ENCODE assay signal across 19 cellular contexts in genomic region chr11:44598831-44599230, GRCh38. TPM values are rescaled to one million over a fixed set of nuclear protein-coding genes. Genes with fewer than 3 reads are reported as not detected.
A peak's percentile ranks its signal among the peaks of the same experiment; 100 is the strongest.
DNase-seq lines count a peak whose midpoint lies in the region; ATAC-seq lines count a peak whose summit lies in the region.
"Had no signal": no experiment of that assay in that cellular context is flagged by ENCODE, and none has a peak within 500 bp of the region (broad histone marks: within the 10 kb centered on the region; RNA-seq: fewer than 3 reads in every experiment).

No MANE protein-coding gene starts in this region.

- no peak overlapping the region for H2BK5ac ChIP-seq in mesenchymal stem cell (ENCODE audit: low read depth, low read length, poor library complexity, severe bottlenecking)

- no peak overlapping the region for H4K91ac ChIP-seq in mesenchymal stem cell (ENCODE audit: low read length)

- H3K14ac ChIP-seq in mesenchymal stem cell (ENCODE audit: low read length in 2 of 2), result no peak overlapping the region

- H3K9me3 ChIP-seq in SJCRH30 (replicated peaks) (no peaks in the 10 kb centered on the region), mesenchymal stem cell (ENCODE audit: control insufficient read depth, low read length) (no peaks in the 10 kb centered on the region)
- H3K9me3 ChIP-seq: heart right ventricle, testis, uterus had no signal

- H3K27ac ChIP-seq in SJCRH30, result peak overlapping the region; percentile 22
- no peak overlapping the region for H3K27ac ChIP-seq in mesenchymal stem cell (ENCODE audit: low read length, poor library complexity, severe bottlenecking)
- H3K27ac ChIP-seq: testis, uterus had no signal

- no peak overlapping the region for H3K18ac ChIP-seq in mesenchymal stem cell (ENCODE audit: low read depth in 1 of 2, low read length in 2 of 2)

- no peak overlapping the region for H2AFZ ChIP-seq in mesenchymal stem cell (ENCODE audit: low read depth, low read length)

- peaks cover 26% of the 10 kb centered on the region for H3K36me3 Mint-ChIP-seq in activated naive CD4-positive, alpha-beta T cell treated with anti-CD3 and anti-CD28 coated beads, Interleukin-2, amount 10 ng/mL, durations not matched to agents 7 days and 5 days
- peaks cover 19 to 36% of the 10 kb centered on the region in 2 donors for H3K36me3 Mint-ChIP-seq in activated naive CD4-positive, alpha-beta T cell treated with anti-CD3 and anti-CD28 coated beads, Interleukin-2, amount 50 U/mL, for 72 hours
- H3K36me3 Mint-ChIP-seq in activated naive CD8-positive, alpha-beta T cell treated with anti-CD3 and anti-CD28 coated beads, Interleukin-2, amount 50 U/mL, for 24 hours (ENCODE audit: low read depth), result peaks cover 62% of the 10 kb centered on the region
- peaks cover 42 to 76% of the 10 kb centered on the region in 2 donors for H3K36me3 Mint-ChIP-seq in stimulated activated naive B cell treated with anti-CD40 and anti-IgM and Interleukin-4, amounts not matched to agents 10 μg/mL and 1 μg/mL and 100 μg/mL, for 72 hours

- WGBS in mesenchymal stem cell, result no CpG with 5 or more reads among the region's 1 CpG

- CTCF ChIA-PET in activated naive CD4-positive, alpha-beta T cell treated with anti-CD3 and anti-CD28 coated beads, Interleukin-2, amount 10 ng/mL, durations not matched to agents 7 days and 5 days (lab: Charles Lee), result interaction anchor here (1.2 to 4.2 kb wide), 3 partner anchors 11 to 17 kb away, joined by 3 to 26 read pairs (median 4); no protein-coding TSS in a partner anchor

- no peak overlapping the region for H3K4me3 ChIP-seq in SJCRH30
- no peak overlapping the region for H3K4me3 ChIP-seq in mesenchymal stem cell (ENCODE audit: insufficient read depth in 1 of 2, low read depth in 1 of 2, low read length in 2 of 2)
- H3K4me3 ChIP-seq: heart right ventricle, skin epidermis, testis, uterus had no signal

- H3K4me2 ChIP-seq in mesenchymal stem cell (ENCODE audit: low read length, poor library complexity, severe bottlenecking), result no peak overlapping the region

- H2BK120ac ChIP-seq in mesenchymal stem cell (ENCODE audit: low read depth, low read length), result no peak overlapping the region

- no peaks in the 10 kb centered on the region for H3K27me3 Mint-ChIP-seq in activated naive CD4-positive, alpha-beta T cell treated with anti-CD3 and anti-CD28 coated beads, Interleukin-2, amount 10 ng/mL, durations not matched to agents 7 days and 5 days
- no peaks in the 10 kb centered on the region for H3K27me3 Mint-ChIP-seq in activated naive CD8-positive, alpha-beta T cell treated with anti-CD3 and anti-CD28 coated beads, Interleukin-2, amount 50 U/mL, for 24 hours
- H3K27me3 Mint-ChIP-seq in stimulated activated naive B cell treated with anti-CD40 and anti-IgM and Interleukin-4, amounts not matched to agents 10 μg/mL and 1 μg/mL and 100 μg/mL, for 72 hours, result no peaks in the 10 kb centered on the region

- H3K27me3 ChIP-seq in SJCRH30, result no peaks in the 10 kb centered on the region
- no peaks in the 10 kb centered on the region for H3K27me3 ChIP-seq in mesenchymal stem cell (ENCODE audit: control insufficient read depth in 1 of 2, insufficient read depth in 1 of 2, low read length in 2 of 2)
- H3K27me3 ChIP-seq: heart right ventricle, testis, uterus had no signal

- ATAC-seq in activated naive CD4-positive, alpha-beta T cell treated with anti-CD3 and anti-CD28 coated beads, Interleukin-2, amount 50 U/mL, for 72 hours, result no peak
- no peak for ATAC-seq in activated naive CD8-positive, alpha-beta T cell treated with anti-CD3 and anti-CD28 coated beads, Interleukin-2, amount 50 U/mL, for 24 hours
- ATAC-seq in stimulated activated naive B cell treated with anti-CD40 and anti-IgM and Interleukin-4, amounts not matched to agents 10 μg/mL and 1 μg/mL and 100 μg/mL, for 72 hours (replicated peaks), result no peak
- ATAC-seq in GM21515 (IDR thresholded peaks at IDR 0.05; ENCODE audit: unreplicated experiment) (no peak), HG02610 (IDR thresholded peaks at IDR 0.05; ENCODE audit: unreplicated experiment) (no peak)
- ATAC-seq: heart right ventricle, left colon, SK-N-SH treated with all-trans-retinoic acid at 6 μM for 48 hours had no signal

- peak overlapping the region in 1 of 2 experiments; percentile 13 for H3K4ac ChIP-seq in mesenchymal stem cell (ENCODE audit: low read depth in 1 of 2, low read length in 2 of 2)

- H3K23ac ChIP-seq in mesenchymal stem cell (ENCODE audit: low read length in 2 of 2), result peak overlapping the region in 1 of 2 experiments; percentile 28

- no peak overlapping the region for H2BK15ac ChIP-seq in mesenchymal stem cell (ENCODE audit: low read depth, poor library complexity, severe bottlenecking)

- H3K9me3 Mint-ChIP-seq in activated naive CD4-positive, alpha-beta T cell treated with anti-CD3 and anti-CD28 coated beads, Interleukin-2, amount 10 ng/mL, durations not matched to agents 7 days and 5 days, result no peaks in the 10 kb centered on the region
- no peaks in the 10 kb centered on the region for H3K9me3 Mint-ChIP-seq in activated naive CD4-positive, alpha-beta T cell treated with anti-CD3 and anti-CD28 coated beads, Interleukin-2, amount 50 U/mL, for 72 hours
- H3K9me3 Mint-ChIP-seq in activated naive CD8-positive, alpha-beta T cell treated with anti-CD3 and anti-CD28 coated beads, Interleukin-2, amount 50 U/mL, for 24 hours, result no peaks in the 10 kb centered on the region
- H3K9me3 Mint-ChIP-seq in stimulated activated naive B cell treated with anti-CD40 and anti-IgM and Interleukin-4, amounts not matched to agents 10 μg/mL and 1 μg/mL and 100 μg/mL, for 72 hours, result no peaks in the 10 kb centered on the region

- peak overlapping the region in 1 of 2 experiments; percentile 30 for H2BK12ac ChIP-seq in mesenchymal stem cell (ENCODE audit: low read length in 2 of 2)

- H3K79me1 ChIP-seq in mesenchymal stem cell (replicated peaks; ENCODE audit: low read length, poor library complexity, severe bottlenecking), result peaks cover 64% of the 10 kb centered on the region

- H3K4me3 Mint-ChIP-seq in activated naive CD4-positive, alpha-beta T cell treated with anti-CD3 and anti-CD28 coated beads, Interleukin-2, amount 10 ng/mL, durations not matched to agents 7 days and 5 days, result no peak overlapping the region
- no peak overlapping the region for H3K4me3 Mint-ChIP-seq in activated naive CD8-positive, alpha-beta T cell treated with anti-CD3 and anti-CD28 coated beads, Interleukin-2, amount 50 U/mL, for 24 hours
- no peak overlapping the region for H3K4me3 Mint-ChIP-seq in stimulated activated naive B cell treated with anti-CD40 and anti-IgM and Interleukin-4, amounts not matched to agents 10 μg/mL and 1 μg/mL and 100 μg/mL, for 72 hours

- no peak overlapping the region for H4K8ac ChIP-seq in mesenchymal stem cell (ENCODE audit: low read length)

- H3K4me1 ChIP-seq in SJCRH30 (peaks cover 86% of the 10 kb centered on the region), mesenchymal stem cell (ENCODE audit: control insufficient read depth, insufficient read depth, low read depth, low read length) (peaks cover 40% of the 10 kb centered on the region)

- DNase-seq in activated naive CD4-positive, alpha-beta T cell treated with anti-CD3 and anti-CD28 coated beads, Interleukin-2, amount 10 ng/mL, durations not matched to agents 7 days and 5 days, result no peak
- no peak for DNase-seq in activated naive CD4-positive, alpha-beta T cell treated with anti-CD3 and anti-CD28 coated beads, Interleukin-2, amount 50 U/mL, for 72 hours (ENCODE audit: low spot score in 2 of 2)
- DNase-seq in SJCRH30 (no peak), mesenchymal stem cell (no peak)
- DNase-seq in activated naive CD8-positive, alpha-beta T cell treated with anti-CD3 and anti-CD28 coated beads, Interleukin-2, amount 50 U/mL, for 24 hours, result no peak
- no peak for DNase-seq in stimulated activated naive B cell treated with anti-CD40 and anti-IgM and Interleukin-4, amounts not matched to agents 10 μg/mL and 1 μg/mL and 100 μg/mL, for 72 hours
- DNase-seq: ACHN; erythroblast; left colon; NCI-H1092; NCI-H1930; stimulated activated CD4-positive, alpha-beta T cell treated with anti-CD3 and anti-CD28 coated beads, Interleukin-2, amount 100 ng/mL, for 24 hours; uterus had no signal

- peaks cover 20% of the 10 kb centered on the region; the same call in 1 of the 2 replicates for H3K36me3 ChIP-seq in SJCRH30
- H3K36me3 ChIP-seq in mesenchymal stem cell (ENCODE audit: control insufficient read depth in 1 of 2, insufficient read depth in 2 of 2, low read depth in 1 of 2, low read length in 2 of 2), result peaks cover 0 to 82% of the 10 kb centered on the region in 2 experiments
- H3K36me3 ChIP-seq: uterus had no signal

- peaks cover 63% of the 10 kb centered on the region for H3K4me1 Mint-ChIP-seq in activated naive CD4-positive, alpha-beta T cell treated with anti-CD3 and anti-CD28 coated beads, Interleukin-2, amount 10 ng/mL, durations not matched to agents 7 days and 5 days
- peaks cover 99% of the 10 kb centered on the region for H3K4me1 Mint-ChIP-seq in activated naive CD8-positive, alpha-beta T cell treated with anti-CD3 and anti-CD28 coated beads, Interleukin-2, amount 50 U/mL, for 24 hours
- peaks cover 84 to 100% of the 10 kb centered on the region in 2 donors for H3K4me1 Mint-ChIP-seq in stimulated activated naive B cell treated with anti-CD40 and anti-IgM and Interleukin-4, amounts not matched to agents 10 μg/mL and 1 μg/mL and 100 μg/mL, for 72 hours

- H3K27ac Mint-ChIP-seq in activated naive CD4-positive, alpha-beta T cell treated with anti-CD3 and anti-CD28 coated beads, Interleukin-2, amount 10 ng/mL, durations not matched to agents 7 days and 5 days, result peak overlapping the region; percentile 68
- peak overlapping the region in 1 of 2 donors; percentile 50 for H3K27ac Mint-ChIP-seq in activated naive CD4-positive, alpha-beta T cell treated with anti-CD3 and anti-CD28 coated beads, Interleukin-2, amount 50 U/mL, for 72 hours
- peak overlapping the region; percentile 82 for H3K27ac Mint-ChIP-seq in activated naive CD8-positive, alpha-beta T cell treated with anti-CD3 and anti-CD28 coated beads, Interleukin-2, amount 50 U/mL, for 24 hours
- peak overlapping the region; percentile 67 for H3K27ac Mint-ChIP-seq in stimulated activated naive B cell treated with anti-CD40 and anti-IgM and Interleukin-4, amounts not matched to agents 10 μg/mL and 1 μg/mL and 100 μg/mL, for 72 hours

- H3K9ac ChIP-seq in mesenchymal stem cell (ENCODE audit: low read length), result no peak overlapping the region

- H2AK5ac ChIP-seq in mesenchymal stem cell (ENCODE audit: low read length, severe bottlenecking), result no peak overlapping the region

RNA-seq across cellular contexts. Expression of gene CD82, which starts 33.4 kb away (rescaled TPM):
- 100 to 1,000 TPM; 270 to 324 TPM for total RNA-seq in activated naive CD4-positive, alpha-beta T cell treated with anti-CD3 and anti-CD28 coated beads, Interleukin-2, amount 50 U/mL, for 72 hours
- 81.8 and 90.6 TPM in 2 replicates for total RNA-seq in SJCRH30 (2014; rRNA removed; shearing (Covaris generic))
- 196 TPM for polyA plus RNA-seq in mesenchymal stem cell (2013, experiment 1 of 2)
- 194 TPM for polyA plus RNA-seq in mesenchymal stem cell (2013, experiment 2 of 2)
